ENCODE assay signal across 1 cellular context in genomic region chr1:203678943-203679661, GRCh38.
TF ChIP-seq lines count a peak whose summit lies in the region.

No MANE protein-coding gene starts in this region.

TF ChIP-seq in endothelial cell of umbilical vein, 7 proteins besides CTCF, POLR2A, EP300 and RAD21:
- TF ChIP-seq FOS (IDR thresholded peaks at IDR 0.05; ENCODE audit: borderline replicate concordance, insufficient read depth, low read length), result no peak
- TF ChIP-seq MAX (IDR thresholded peaks at IDR 0.05; ENCODE audit: insufficient read depth, insufficient read length), result no peak
- no peak for TF ChIP-seq JUN (IDR thresholded peaks at IDR 0.05; ENCODE audit: borderline replicate concordance, insufficient read depth, insufficient read length, low read depth)
- no peak for TF ChIP-seq GATA2 (IDR thresholded peaks at IDR 0.05; ENCODE audit: insufficient read depth, insufficient read length, low read depth, low read length)
- no peak for TF ChIP-seq MYC (IDR thresholded peaks at IDR 0.05; ENCODE audit: low read depth, low read length)
- no peak for TF ChIP-seq POLR2AphosphoS5 (IDR thresholded peaks at IDR 0.05; ENCODE audit: insufficient read depth, low read depth, low read length)
- no peak for TF ChIP-seq EZH2 (IDR thresholded peaks at IDR 0.05; ENCODE audit: borderline replicate concordance, low read depth, low read length, severe bottlenecking)
